8 cellular contexts compared by ENCODE assay signal in genomic region chr17:45293413-45294211, GRCh38. TPM values are rescaled to one million over a fixed set of nuclear protein-coding genes. Genes with fewer than 3 reads are reported as not detected.
DNase-seq lines count a peak whose midpoint lies in the region; ATAC-seq and TF ChIP-seq lines count a peak whose summit lies in the region.

No MANE protein-coding gene starts in this region.

- no peaks in the 10 kb centered on the region for H3K27me3 Mint-ChIP-seq in activated CD4-positive, alpha-beta T cell treated with anti-CD3 and anti-CD28 coated beads, Interleukin-2, amount 10 ng/mL, durations not matched to agents 24 days and 14 days
- H3K27me3 Mint-ChIP-seq in stimulated activated memory B cell treated with anti-CD40 and anti-IgM and Interleukin-4, amounts not matched to agents 10 μg/mL and 1 μg/mL and 100 μg/mL, for 72 hours = no peaks in the 10 kb centered on the region

- ATAC-seq in left colon = peak; percentile 53
- ATAC-seq in stimulated activated memory B cell treated with anti-CD40 and anti-IgM and Interleukin-4, amounts not matched to agents 10 μg/mL and 1 μg/mL and 100 μg/mL, for 72 hours = peak; percentile 51
- ATAC-seq in HG03039 (IDR thresholded peaks at IDR 0.05; ENCODE audit: unreplicated experiment) = no peak
- ATAC-seq in GM18861 (IDR thresholded peaks at IDR 0.05; ENCODE audit: unreplicated experiment) = no peak

- no peak for DNase-seq in activated CD4-positive, alpha-beta T cell treated with anti-CD3 and anti-CD28 coated beads, Interleukin-2, amount 10 ng/mL, durations not matched to agents 24 days and 14 days
- DNase-seq in activated CD4-positive, alpha-beta T cell treated with anti-CD3 and anti-CD28 coated beads, Interleukin-2, amount 50 U/mL, for 1 hour = no peak
- DNase-seq in cerebellar cortex (ENCODE audit: low spot score) (peak; percentile 86), left colon (peak; percentile 63 to 89)

- no peaks in the 10 kb centered on the region for H3K9me3 Mint-ChIP-seq in activated CD4-positive, alpha-beta T cell treated with anti-CD3 and anti-CD28 coated beads, Interleukin-2, amount 10 ng/mL, durations not matched to agents 24 days and 14 days
- H3K9me3 Mint-ChIP-seq in stimulated activated memory B cell treated with anti-CD40 and anti-IgM and Interleukin-4, amounts not matched to agents 10 μg/mL and 1 μg/mL and 100 μg/mL, for 72 hours = no peaks in the 10 kb centered on the region

- intact Hi-C loops in activated CD4-positive, alpha-beta T cell treated with anti-CD3 and anti-CD28 coated beads, Interleukin-2, amount 10 ng/mL, durations not matched to agents 24 days and 14 days (cut with micrococcal nuclease) = no loop called here
- intact Hi-C loops in left colon (cut with DNase I, micrococcal nuclease) = no loop called here

- peak overlapping the region; percentile 27 for H3K27ac Mint-ChIP-seq in activated CD4-positive, alpha-beta T cell treated with anti-CD3 and anti-CD28 coated beads, Interleukin-2, amount 10 ng/mL, durations not matched to agents 24 days and 14 days
- H3K27ac Mint-ChIP-seq in stimulated activated memory B cell treated with anti-CD40 and anti-IgM and Interleukin-4, amounts not matched to agents 10 μg/mL and 1 μg/mL and 100 μg/mL, for 72 hours = peak overlapping the region; percentile 75

- H3K36me3 Mint-ChIP-seq in activated CD4-positive, alpha-beta T cell treated with anti-CD3 and anti-CD28 coated beads, Interleukin-2, amount 10 ng/mL, durations not matched to agents 24 days and 14 days (ENCODE audit: low read depth) = peaks cover 69% of the 10 kb centered on the region
- peaks cover 81% of the 10 kb centered on the region for H3K36me3 Mint-ChIP-seq in stimulated activated memory B cell treated with anti-CD40 and anti-IgM and Interleukin-4, amounts not matched to agents 10 μg/mL and 1 μg/mL and 100 μg/mL, for 72 hours

- H3K4me3 Mint-ChIP-seq in activated CD4-positive, alpha-beta T cell treated with anti-CD3 and anti-CD28 coated beads, Interleukin-2, amount 10 ng/mL, durations not matched to agents 24 days and 14 days = peak overlapping the region; percentile 15
- peak overlapping the region; percentile 44 for H3K4me3 Mint-ChIP-seq in stimulated activated memory B cell treated with anti-CD40 and anti-IgM and Interleukin-4, amounts not matched to agents 10 μg/mL and 1 μg/mL and 100 μg/mL, for 72 hours

- H3K4me1 Mint-ChIP-seq in activated CD4-positive, alpha-beta T cell treated with anti-CD3 and anti-CD28 coated beads, Interleukin-2, amount 10 ng/mL, durations not matched to agents 24 days and 14 days = peaks cover 63% of the 10 kb centered on the region
- peaks cover 98% of the 10 kb centered on the region for H3K4me1 Mint-ChIP-seq in stimulated activated memory B cell treated with anti-CD40 and anti-IgM and Interleukin-4, amounts not matched to agents 10 μg/mL and 1 μg/mL and 100 μg/mL, for 72 hours

TF ChIP-seq in PFSK-1, 5 proteins besides CTCF, POLR2A, EP300 and RAD21:
- peak; percentile 38 to 77; a peak in 2 of 4 replicates for TF ChIP-seq REST (IDR thresholded peaks at IDR 0.05; ENCODE audit: insufficient read depth in 1 of 2, low read depth in 2 of 2, low read length in 2 of 2)
- no peak for TF ChIP-seq SIN3A (IDR thresholded peaks at IDR 0.05; ENCODE audit: borderline replicate concordance, insufficient read depth, low read length)
TF ChIP-seq in PFSK-1: peak in this region for 1.

RNA-seq across cellular contexts. Expression of gene MAP3K14, which starts 23.2 kb away (rescaled TPM):
- 57.4 and 61.0 TPM in 2 replicates for total RNA-seq in activated CD4-positive, alpha-beta T cell treated with anti-CD3 and anti-CD28 coated beads, Interleukin-2, amount 10 ng/mL, durations not matched to agents 24 days and 14 days
- 7.4 TPM for polyA plus RNA-seq in PFSK-1 (2012; ENCODE audit: insufficient read length, low read depth)
- total RNA-seq in left colon = 10 to 100 TPM; 13.0 to 13.3 TPM

RNA-seq across cellular contexts. Expression of gene SPATA32, which starts 31.7 kb away (rescaled TPM):
- 0.28 and 0.40 TPM in 2 replicates for total RNA-seq in activated CD4-positive, alpha-beta T cell treated with anti-CD3 and anti-CD28 coated beads, Interleukin-2, amount 10 ng/mL, durations not matched to agents 24 days and 14 days
- 0.40 TPM for polyA plus RNA-seq in PFSK-1 (2012; ENCODE audit: insufficient read length, low read depth)
- not detected for total RNA-seq in left colon

Comparison
In these comparisons a context has a peak if more than half of its experiments do, and no peak if none do; other contexts are left out.
1. DNase-seq: peak in cerebellar cortex (single experiment) and left colon (2 of 2); none in activated CD4-positive, alpha-beta T cell treated with anti-CD3 and anti-CD28 coated beads, Interleukin-2, amount 10 ng/mL, durations not matched to agents 24 days and 14 days (single experiment) and activated CD4-positive, alpha-beta T cell treated with anti-CD3 and anti-CD28 coated beads, Interleukin-2, amount 50 U/mL, for 1 hour (single experiment).
2. ATAC-seq: peak in left colon (single experiment) and stimulated activated memory B cell treated with anti-CD40 and anti-IgM and Interleukin-4, amounts not matched to agents 10 μg/mL and 1 μg/mL and 100 μg/mL, for 72 hours (single experiment); none in HG03039 (single experiment) and GM18861 (single experiment).